In the genomic region with DNA sequence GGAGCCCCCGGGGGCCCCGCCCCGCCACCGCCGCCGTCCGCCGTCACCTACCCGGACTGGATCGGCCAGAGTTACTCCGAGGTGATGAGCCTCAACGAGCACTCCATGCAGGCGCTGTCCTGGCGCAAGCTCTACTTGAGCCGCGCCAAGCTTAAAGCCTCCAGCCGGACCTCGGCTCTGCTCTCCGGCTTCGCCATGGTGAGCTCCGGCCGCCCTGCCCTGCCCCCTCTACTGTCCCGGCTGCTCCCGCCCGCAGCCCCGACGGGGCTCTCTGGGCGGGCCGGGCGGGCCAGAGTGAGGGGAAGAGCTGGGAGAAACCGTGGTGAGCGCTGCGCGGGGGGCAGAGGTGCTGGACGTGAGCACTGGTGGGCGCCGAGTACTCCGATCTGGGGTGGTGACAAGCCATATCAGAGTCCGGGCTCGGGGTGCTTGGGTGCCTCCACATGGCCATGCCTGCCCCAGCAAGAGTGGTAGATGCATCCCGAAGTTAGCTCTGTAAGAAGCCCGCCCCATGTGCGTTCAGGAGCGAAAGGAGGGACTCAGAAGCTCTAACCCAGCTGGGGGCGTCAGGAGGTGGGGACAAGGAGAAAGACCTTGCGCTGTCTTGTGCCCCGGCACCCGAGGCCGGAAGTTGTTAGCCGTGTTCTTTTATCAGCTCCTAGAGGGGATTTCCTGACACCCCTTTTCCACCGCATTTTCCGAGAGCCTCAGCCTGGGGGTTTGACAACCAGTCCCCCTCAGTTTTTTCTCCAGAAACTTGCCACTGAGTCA, we compare ENCODE assay signal across 1 cellular context.
TF ChIP-seq lines count a peak whose summit lies in the region.

No MANE protein-coding gene starts in this region.

TF ChIP-seq in HepG2, 621 proteins besides CTCF, POLR2A, EP300 and RAD21 (continued from another document and continues in another):
- TF ChIP-seq, protein P1, sequence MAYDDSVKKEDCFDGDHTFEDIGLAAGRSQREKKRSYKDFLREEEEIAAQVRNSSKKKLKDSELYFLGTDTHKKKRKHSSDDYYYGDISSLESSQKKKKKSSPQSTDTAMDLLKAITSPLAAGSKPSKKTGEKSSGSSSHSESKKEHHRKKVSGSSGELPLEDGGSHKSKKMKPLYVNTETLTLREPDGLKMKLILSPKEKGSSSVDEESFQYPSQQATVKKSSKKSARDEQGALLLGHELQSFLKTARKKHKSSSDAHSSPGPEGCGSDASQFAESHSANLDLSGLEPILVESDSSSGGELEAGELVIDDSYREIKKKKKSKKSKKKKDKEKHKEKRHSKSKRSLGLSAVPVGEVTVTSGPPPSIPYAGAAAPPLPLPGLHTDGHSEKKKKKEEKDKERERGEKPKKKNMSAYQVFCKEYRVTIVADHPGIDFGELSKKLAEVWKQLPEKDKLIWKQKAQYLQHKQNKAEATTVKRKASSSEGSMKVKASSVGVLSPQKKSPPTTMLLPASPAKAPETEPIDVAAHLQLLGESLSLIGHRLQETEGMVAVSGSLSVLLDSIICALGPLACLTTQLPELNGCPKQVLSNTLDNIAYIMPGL (CRISPR knock-in tag; IDR thresholded peaks at IDR 0.05; ENCODE audit: borderline replicate concordance in 1 of 2, low read depth in 1 of 2), result peak in 1 of 2 experiments; percentile 20; a peak in 1 of 4 replicates
- no peak for TF ChIP-seq GPN1 (CRISPR knock-in tag; IDR thresholded peaks at IDR 0.05; ENCODE audit: borderline replicate concordance)
- TF ChIP-seq ELF4 (CRISPR knock-in tag; IDR thresholded peaks at IDR 0.05; ENCODE audit: borderline replicate concordance), result no peak
- no peak for TF ChIP-seq RARG (CRISPR knock-in tag; IDR thresholded peaks at IDR 0.05; ENCODE audit: low read depth)
- no peak for TF ChIP-seq ZNF510 (CRISPR knock-in tag; IDR thresholded peaks at IDR 0.05; ENCODE audit: low read depth)
- TF ChIP-seq HOXA5 (CRISPR knock-in tag; IDR thresholded peaks at IDR 0.05), result no peak
- TF ChIP-seq RFXAP (CRISPR knock-in tag; IDR thresholded peaks at IDR 0.05; ENCODE audit: borderline replicate concordance), result no peak
- no peak for TF ChIP-seq EHMT2 (IDR thresholded peaks at IDR 0.05; ENCODE audit: borderline replicate concordance, low read depth, low read length)
- TF ChIP-seq, protein P2, sequence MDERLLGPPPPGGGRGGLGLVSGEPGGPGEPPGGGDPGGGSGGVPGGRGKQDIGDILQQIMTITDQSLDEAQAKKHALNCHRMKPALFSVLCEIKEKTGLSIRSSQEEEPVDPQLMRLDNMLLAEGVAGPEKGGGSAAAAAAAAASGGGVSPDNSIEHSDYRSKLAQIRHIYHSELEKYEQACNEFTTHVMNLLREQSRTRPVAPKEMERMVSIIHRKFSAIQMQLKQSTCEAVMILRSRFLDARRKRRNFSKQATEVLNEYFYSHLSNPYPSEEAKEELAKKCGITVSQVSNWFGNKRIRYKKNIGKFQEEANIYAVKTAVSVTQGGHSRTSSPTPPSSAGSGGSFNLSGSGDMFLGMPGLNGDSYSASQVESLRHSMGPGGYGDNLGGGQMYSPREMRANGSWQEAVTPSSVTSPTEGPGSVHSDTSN (CRISPR knock-in tag; IDR thresholded peaks at IDR 0.05), result no peak
- TF ChIP-seq, protein P3, sequence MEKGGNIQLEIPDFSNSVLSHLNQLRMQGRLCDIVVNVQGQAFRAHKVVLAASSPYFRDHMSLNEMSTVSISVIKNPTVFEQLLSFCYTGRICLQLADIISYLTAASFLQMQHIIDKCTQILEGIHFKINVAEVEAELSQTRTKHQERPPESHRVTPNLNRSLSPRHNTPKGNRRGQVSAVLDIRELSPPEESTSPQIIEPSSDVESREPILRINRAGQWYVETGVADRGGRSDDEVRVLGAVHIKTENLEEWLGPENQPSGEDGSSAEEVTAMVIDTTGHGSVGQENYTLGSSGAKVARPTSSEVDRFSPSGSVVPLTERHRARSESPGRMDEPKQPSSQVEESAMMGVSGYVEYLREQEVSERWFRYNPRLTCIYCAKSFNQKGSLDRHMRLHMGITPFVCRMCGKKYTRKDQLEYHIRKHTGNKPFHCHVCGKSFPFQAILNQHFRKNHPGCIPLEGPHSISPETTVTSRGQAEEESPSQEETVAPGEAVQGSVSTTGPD (CRISPR knock-in tag; IDR thresholded peaks at IDR 0.05), result no peak
- TF ChIP-seq, protein P4, sequence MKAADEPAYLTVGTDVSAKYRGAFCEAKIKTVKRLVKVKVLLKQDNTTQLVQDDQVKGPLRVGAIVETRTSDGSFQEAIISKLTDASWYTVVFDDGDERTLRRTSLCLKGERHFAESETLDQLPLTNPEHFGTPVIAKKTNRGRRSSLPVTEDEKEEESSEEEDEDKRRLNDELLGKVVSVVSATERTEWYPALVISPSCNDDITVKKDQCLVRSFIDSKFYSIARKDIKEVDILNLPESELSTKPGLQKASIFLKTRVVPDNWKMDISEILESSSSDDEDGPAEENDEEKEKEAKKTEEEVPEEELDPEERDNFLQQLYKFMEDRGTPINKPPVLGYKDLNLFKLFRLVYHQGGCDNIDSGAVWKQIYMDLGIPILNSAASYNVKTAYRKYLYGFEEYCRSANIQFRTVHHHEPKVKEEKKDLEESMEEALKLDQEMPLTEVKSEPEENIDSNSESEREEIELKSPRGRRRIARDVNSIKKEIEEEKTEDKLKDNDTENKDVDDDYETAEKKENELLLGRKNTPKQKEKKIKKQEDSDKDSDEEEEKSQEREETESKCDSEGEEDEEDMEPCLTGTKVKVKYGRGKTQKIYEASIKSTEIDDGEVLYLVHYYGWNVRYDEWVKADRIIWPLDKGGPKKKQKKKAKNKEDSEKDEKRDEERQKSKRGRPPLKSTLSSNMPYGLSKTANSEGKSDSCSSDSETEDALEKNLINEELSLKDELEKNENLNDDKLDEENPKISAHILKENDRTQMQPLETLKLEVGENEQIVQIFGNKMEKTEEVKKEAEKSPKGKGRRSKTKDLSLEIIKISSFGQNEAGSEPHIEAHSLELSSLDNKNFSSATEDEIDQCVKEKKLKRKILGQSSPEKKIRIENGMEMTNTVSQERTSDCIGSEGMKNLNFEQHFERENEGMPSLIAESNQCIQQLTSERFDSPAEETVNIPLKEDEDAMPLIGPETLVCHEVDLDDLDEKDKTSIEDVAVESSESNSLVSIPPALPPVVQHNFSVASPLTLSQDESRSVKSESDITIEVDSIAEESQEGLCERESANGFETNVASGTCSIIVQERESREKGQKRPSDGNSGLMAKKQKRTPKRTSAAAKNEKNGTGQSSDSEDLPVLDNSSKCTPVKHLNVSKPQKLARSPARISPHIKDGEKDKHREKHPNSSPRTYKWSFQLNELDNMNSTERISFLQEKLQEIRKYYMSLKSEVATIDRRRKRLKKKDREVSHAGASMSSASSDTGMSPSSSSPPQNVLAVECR (CRISPR knock-in tag; IDR thresholded peaks at IDR 0.05; ENCODE audit: borderline replicate concordance), result peak; percentile 54; the same call in 1 of the 2 replicates
- TF ChIP-seq SMAD9 (CRISPR knock-in tag; IDR thresholded peaks at IDR 0.05), result no peak
- TF ChIP-seq SIX4 (CRISPR knock-in tag; IDR thresholded peaks at IDR 0.05), result no peak
- TF ChIP-seq ZNF564 (CRISPR knock-in tag; IDR thresholded peaks at IDR 0.05), result no peak
- no peak for TF ChIP-seq ZNF709 (CRISPR knock-in tag; IDR thresholded peaks at IDR 0.05)
- TF ChIP-seq IRF2 (CRISPR knock-in tag; IDR thresholded peaks at IDR 0.05), result no peak
- TF ChIP-seq NCOA5 (CRISPR knock-in tag; IDR thresholded peaks at IDR 0.05), result no peak
- TF ChIP-seq, protein P5, sequence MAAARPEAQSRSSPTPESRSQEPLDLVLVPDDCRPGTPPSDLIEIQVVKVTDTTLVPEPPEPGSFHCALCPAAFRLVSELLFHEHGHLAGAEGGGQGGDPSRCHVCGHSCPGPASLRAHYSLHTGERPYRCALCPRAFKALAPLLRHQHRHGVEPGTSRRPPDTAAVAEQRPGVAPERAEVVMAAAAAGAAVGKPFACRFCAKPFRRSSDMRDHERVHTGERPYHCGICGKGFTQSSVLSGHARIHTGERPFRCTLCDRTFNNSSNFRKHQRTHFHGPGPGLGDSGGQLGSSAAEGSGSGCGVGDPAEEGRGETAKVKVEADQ (CRISPR knock-in tag; IDR thresholded peaks at IDR 0.05; ENCODE audit: borderline replicate concordance), result no peak
- TF ChIP-seq, protein P6, sequence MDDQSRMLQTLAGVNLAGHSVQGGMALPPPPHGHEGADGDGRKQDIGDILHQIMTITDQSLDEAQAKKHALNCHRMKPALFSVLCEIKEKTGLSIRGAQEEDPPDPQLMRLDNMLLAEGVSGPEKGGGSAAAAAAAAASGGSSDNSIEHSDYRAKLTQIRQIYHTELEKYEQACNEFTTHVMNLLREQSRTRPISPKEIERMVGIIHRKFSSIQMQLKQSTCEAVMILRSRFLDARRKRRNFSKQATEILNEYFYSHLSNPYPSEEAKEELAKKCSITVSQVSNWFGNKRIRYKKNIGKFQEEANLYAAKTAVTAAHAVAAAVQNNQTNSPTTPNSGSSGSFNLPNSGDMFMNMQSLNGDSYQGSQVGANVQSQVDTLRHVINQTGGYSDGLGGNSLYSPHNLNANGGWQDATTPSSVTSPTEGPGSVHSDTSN (CRISPR knock-in tag; IDR thresholded peaks at IDR 0.05; ENCODE audit: borderline replicate concordance), result 0 out of 2 replicates have a peak, but pooled peaks have one; percentile 57
- TF ChIP-seq, protein P7, sequence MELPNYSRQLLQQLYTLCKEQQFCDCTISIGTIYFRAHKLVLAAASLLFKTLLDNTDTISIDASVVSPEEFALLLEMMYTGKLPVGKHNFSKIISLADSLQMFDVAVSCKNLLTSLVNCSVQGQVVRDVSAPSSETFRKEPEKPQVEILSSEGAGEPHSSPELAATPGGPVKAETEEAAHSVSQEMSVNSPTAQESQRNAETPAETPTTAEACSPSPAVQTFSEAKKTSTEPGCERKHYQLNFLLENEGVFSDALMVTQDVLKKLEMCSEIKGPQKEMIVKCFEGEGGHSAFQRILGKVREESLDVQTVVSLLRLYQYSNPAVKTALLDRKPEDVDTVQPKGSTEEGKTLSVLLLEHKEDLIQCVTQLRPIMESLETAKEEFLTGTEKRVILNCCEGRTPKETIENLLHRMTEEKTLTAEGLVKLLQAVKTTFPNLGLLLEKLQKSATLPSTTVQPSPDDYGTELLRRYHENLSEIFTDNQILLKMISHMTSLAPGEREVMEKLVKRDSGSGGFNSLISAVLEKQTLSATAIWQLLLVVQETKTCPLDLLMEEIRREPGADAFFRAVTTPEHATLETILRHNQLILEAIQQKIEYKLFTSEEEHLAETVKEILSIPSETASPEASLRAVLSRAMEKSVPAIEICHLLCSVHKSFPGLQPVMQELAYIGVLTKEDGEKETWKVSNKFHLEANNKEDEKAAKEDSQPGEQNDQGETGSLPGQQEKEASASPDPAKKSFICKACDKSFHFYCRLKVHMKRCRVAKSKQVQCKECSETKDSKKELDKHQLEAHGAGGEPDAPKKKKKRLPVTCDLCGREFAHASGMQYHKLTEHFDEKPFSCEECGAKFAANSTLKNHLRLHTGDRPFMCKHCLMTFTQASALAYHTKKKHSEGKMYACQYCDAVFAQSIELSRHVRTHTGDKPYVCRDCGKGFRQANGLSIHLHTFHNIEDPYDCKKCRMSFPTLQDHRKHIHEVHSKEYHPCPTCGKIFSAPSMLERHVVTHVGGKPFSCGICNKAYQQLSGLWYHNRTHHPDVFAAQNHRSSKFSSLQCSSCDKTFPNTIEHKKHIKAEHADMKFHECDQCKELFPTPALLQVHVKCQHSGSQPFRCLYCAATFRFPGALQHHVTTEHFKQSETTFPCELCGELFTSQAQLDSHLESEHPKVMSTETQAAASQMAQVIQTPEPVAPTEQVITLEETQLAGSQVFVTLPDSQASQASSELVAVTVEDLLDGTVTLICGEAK (IDR thresholded peaks at IDR 0.05), result no peak
- TF ChIP-seq, protein P7 (CRISPR knock-in tag; IDR thresholded peaks at IDR 0.05), result no peak
